In genomic region chr15:73273181-73274002, GRCh38 we compare ENCODE assay signal across 8 cellular contexts.
DNase-seq lines count a peak whose midpoint lies in the region; ATAC-seq and TF ChIP-seq lines count a peak whose summit lies in the region.

No MANE protein-coding gene starts in this region.

- H3K9me3 ChIP-seq in CD8-positive, alpha-beta memory T cell (ENCODE audit: low read length): no peaks in the 10 kb centered on the region

- CTCF ChIA-PET in CD8-positive, alpha-beta memory T cell (lab: Charles Lee): interaction anchor here (1.0 to 2.0 kb wide), 5 partner anchors 9 to 35 kb away, joined by 3 to 15 read pairs (median 6); no protein-coding TSS in a partner anchor

- DNase-seq in CD8-positive, alpha-beta memory T cell: peak in 4 of 5 donors; percentile 17 to 56 (median 22)
- DNase-seq in HFF-Myc (ENCODE audit: extremely low read depth, low read depth) (no peak), NCI-H524 (lab: John Stamatoyannopoulos, UW) (peak; percentile 38 to 72), naive B cell (peak; percentile 18), superior temporal gyrus (ENCODE audit: extremely low spot score) (peak; percentile 91)
- DNase-seq in activated CD8-positive, alpha-beta memory T cell treated with anti-CD3 and anti-CD28 coated beads for 24 hours: peak; percentile 65

- no peaks in the 10 kb centered on the region for H3K4me1 ChIP-seq in CD8-positive, alpha-beta memory T cell (ENCODE audit: insufficient read depth, low read length)

- H3K27me3 Mint-ChIP-seq in CD8-positive, alpha-beta memory T cell: no peaks in the 10 kb centered on the region
- H3K27me3 Mint-ChIP-seq in naive B cell: peaks cover 11 to 13% (median 13%) of the 10 kb centered on the region in 3 donors

- H3K27ac ChIP-seq in CD8-positive, alpha-beta memory T cell (ENCODE audit: low read depth, low read length): no peak overlapping the region

- H3K4me3 Mint-ChIP-seq in CD8-positive, alpha-beta memory T cell: peak overlapping the region in 2 of 7 donors; percentile 20 to 22
- H3K4me3 Mint-ChIP-seq in naive B cell: peak overlapping the region in 1 of 8 donors; percentile 43

- peaks cover 0 to 3% (median 2%) of the 10 kb centered on the region in 3 donors for H3K4me1 Mint-ChIP-seq in CD8-positive, alpha-beta memory T cell
- peaks cover 0 to 5% (median 0%) of the 10 kb centered on the region in 3 donors for H3K4me1 Mint-ChIP-seq in naive B cell

- H3K36me3 ChIP-seq in CD8-positive, alpha-beta memory T cell (ENCODE audit: insufficient read depth, low read length): no peaks in the 10 kb centered on the region

- H3K27me3 ChIP-seq in CD8-positive, alpha-beta memory T cell (ENCODE audit: insufficient read depth, low read length, poor library complexity, severe bottlenecking): no peaks in the 10 kb centered on the region

- TF ChIP-seq CTCF in HFF-Myc (IDR thresholded peaks at IDR 0.05; ENCODE audit: low read depth, low read length, missing control alignments): peak; percentile 76

- H3K27ac Mint-ChIP-seq in CD8-positive, alpha-beta memory T cell: peak overlapping the region in 1 of 8 donors; percentile 58
- H3K27ac Mint-ChIP-seq in naive B cell: no peak overlapping the region

- POLR2A ChIA-PET in CD8-positive, alpha-beta memory T cell (lab: Charles Lee): no interaction called here

- H3K9me3 Mint-ChIP-seq in CD8-positive, alpha-beta memory T cell: no peaks in the 10 kb centered on the region
- no peaks in the 10 kb centered on the region for H3K9me3 Mint-ChIP-seq in naive B cell

- peaks cover 0 to 11% (median 8%) of the 10 kb centered on the region in 3 donors for H3K36me3 Mint-ChIP-seq in CD8-positive, alpha-beta memory T cell
- no peaks in the 10 kb centered on the region for H3K36me3 Mint-ChIP-seq in naive B cell

- peak; percentile 62 for ATAC-seq in esophagus mucosa
- ATAC-seq in naive B cell (ENCODE audit: low read depth in 2 of 2): peak in 1 of 2 donors; percentile 58
- ATAC-seq in GM21786 (IDR thresholded peaks at IDR 0.05; ENCODE audit: unreplicated experiment): no peak

- no peak overlapping the region for H3K4me3 ChIP-seq in CD8-positive, alpha-beta memory T cell (ENCODE audit: low read length)
- no peak overlapping the region for H3K4me3 ChIP-seq in HFF-Myc (replicated peaks; ENCODE audit: low read depth, low read length)
